ENCODE assay signal across 8 cellular contexts in genomic region chr14:58638231-58639205, GRCh38. TPM values are rescaled to one million over a fixed set of nuclear protein-coding genes. Genes with fewer than 3 reads are reported as not detected.
DNase-seq lines count a peak whose midpoint lies in the region; ATAC-seq and TF ChIP-seq lines count a peak whose summit lies in the region.

No MANE protein-coding gene starts in this region.

- H2AFZ ChIP-seq in OCI-LY1 (ENCODE audit: low read length): no peak overlapping the region

- peaks cover 4% of the 10 kb centered on the region for H3K4me1 ChIP-seq in OCI-LY1 (ENCODE audit: insufficient read depth, low read length, severe bottlenecking)
- H3K4me1 ChIP-seq in skeletal muscle tissue (ENCODE audit: control insufficient read depth in 3 of 3, insufficient read depth in 3 of 3, low read length in 3 of 3): peaks cover 18 to 23% (median 19%) of the 10 kb centered on the region in 3 donors

- no peaks in the 10 kb centered on the region for H3K36me3 ChIP-seq in OCI-LY1 (ENCODE audit: insufficient read depth, low read length)
- peaks cover 0 to 19% (median 13%) of the 10 kb centered on the region in 3 donors for H3K36me3 ChIP-seq in skeletal muscle tissue (ENCODE audit: control insufficient read depth in 3 of 3, insufficient read depth in 3 of 3, low read length in 3 of 3)

- H4K20me1 ChIP-seq in OCI-LY1 (ENCODE audit: insufficient read depth, low read length): no peaks in the 10 kb centered on the region

- no peaks in the 10 kb centered on the region for H3K9me2 ChIP-seq in OCI-LY1 (ENCODE audit: low read depth, low read length)

- DNase-seq in activated effector memory CD4-positive, alpha-beta T cell treated with anti-CD3 and anti-CD28 coated beads, Interleukin-2, amount 50 U/mL, for 16 hours: peak; percentile 62
- no peak for DNase-seq in activated effector memory CD4-positive, alpha-beta T cell treated with Interleukin-2 at 50 U/mL for 16 hours
- DNase-seq in astrocyte of the hippocampus (ENCODE audit: low read depth, low spot score) (peak; percentile 65), iPS-NIHi11 (ENCODE audit: low spot score) (peak; percentile 33), DMS153 treated with DMSO at 0.1 percent for 48 hours (lab: John Stamatoyannopoulos, UW; ENCODE audit: unreplicated experiment) (no peak)

- H3K4me3 ChIP-seq in OCI-LY1 (ENCODE audit: low read depth, low read length, poor library complexity, severe bottlenecking) (peak overlapping the region; percentile 49), skeletal muscle tissue (ENCODE audit: low read length in 3 of 3) (peak overlapping the region; percentile 75 to 84 (median 78))

- no peak for TF ChIP-seq CTCF in OCI-LY1 (IDR thresholded peaks at IDR 0.05; ENCODE audit: low read length)

- H3K27me3 ChIP-seq in OCI-LY1 (ENCODE audit: insufficient read depth, low read length): peaks cover 3% of the 10 kb centered on the region; the same call in 1 of the 2 replicates
- H3K27me3 ChIP-seq in skeletal muscle tissue (ENCODE audit: control insufficient read depth in 3 of 3, insufficient read depth in 3 of 3, low read length in 3 of 3): peaks cover 0 to 2% (median 0%) of the 10 kb centered on the region in 3 donors

- H3K27ac ChIP-seq in OCI-LY1 (ENCODE audit: low read depth, low read length, poor library complexity, severe bottlenecking) (no peak overlapping the region), skeletal muscle tissue (ENCODE audit: low read depth, low read length) (peak overlapping the region; percentile 85)

- peak; percentile 20 for ATAC-seq in HG02610 (IDR thresholded peaks at IDR 0.05; ENCODE audit: unreplicated experiment)

- H3F3A ChIP-seq in OCI-LY1 (ENCODE audit: insufficient read depth, low read length): no peaks in the 10 kb centered on the region

- H3K4me2 ChIP-seq in OCI-LY1 (ENCODE audit: low read length): peak overlapping the region; percentile 63

- H3K9ac ChIP-seq in OCI-LY1 (ENCODE audit: low read length): no peak overlapping the region
- peak overlapping the region; percentile 69 to 86 (median 83) for H3K9ac ChIP-seq in skeletal muscle tissue (ENCODE audit: low read depth in 1 of 3, low read length in 3 of 3)

- H3K79me2 ChIP-seq in OCI-LY1 (ENCODE audit: insufficient read depth, low read length): no peaks in the 10 kb centered on the region

- H3K9me3 ChIP-seq in OCI-LY1 (ENCODE audit: low read length) (no peaks in the 10 kb centered on the region), skeletal muscle tissue (ENCODE audit: control insufficient read depth in 3 of 3, low read length in 3 of 3) (no peaks in the 10 kb centered on the region)

RNA-seq across cellular contexts. Expression of gene DACT1, which starts 0.8 kb away (rescaled TPM):
- total RNA-seq in skeletal muscle tissue: 32.4 TPM

Comparison
In these comparisons a context has a peak if more than half of its experiments do, and no peak if none do; other contexts are left out.
1. DNase-seq: peak in activated effector memory CD4-positive, alpha-beta T cell treated with anti-CD3 and anti-CD28 coated beads, Interleukin-2, amount 50 U/mL, for 16 hours (single experiment), astrocyte of the hippocampus (single experiment) and iPS-NIHi11 (single experiment); none in activated effector memory CD4-positive, alpha-beta T cell treated with Interleukin-2 at 50 U/mL for 16 hours (single experiment) and DMS153 treated with DMSO at 0.1 percent for 48 hours (single experiment).